14 cellular contexts compared by ENCODE assay signal in the genomic region with DNA sequence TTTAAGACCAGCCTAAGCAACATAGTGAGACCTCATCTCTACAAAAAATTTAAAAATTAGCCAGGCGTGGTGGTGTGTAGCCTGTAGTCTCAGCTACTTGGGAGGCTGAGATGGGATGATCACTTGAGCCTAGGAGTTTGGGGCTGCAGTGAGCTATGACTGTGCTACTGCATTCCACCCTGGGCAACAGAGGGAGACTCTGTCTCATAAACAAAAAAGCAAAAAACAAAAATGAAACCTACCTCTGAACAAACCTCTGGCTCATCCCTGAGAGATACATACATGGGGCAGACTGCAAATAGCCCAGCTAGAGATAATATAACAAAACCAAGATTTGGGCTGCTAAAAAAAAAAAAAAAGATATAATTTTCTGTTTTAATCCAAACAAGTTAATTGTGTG. TPM values are rescaled to one million over a fixed set of nuclear protein-coding genes. Genes with fewer than 3 reads are reported as not detected.
DNase-seq lines count a peak whose midpoint lies in the region; ATAC-seq and TF ChIP-seq lines count a peak whose summit lies in the region.
"Had no signal": no experiment of that assay in that cellular context is flagged by ENCODE, and none has a peak within 500 bp of the region (broad histone marks: within the 10 kb centered on the region; RNA-seq: fewer than 3 reads in every experiment).

No MANE protein-coding gene starts in this region.

- H3K4me3 Mint-ChIP-seq in activated CD4-positive, alpha-beta T cell treated with anti-CD3 and anti-CD28 coated beads for 36 hours, result no peak overlapping the region
- no peak overlapping the region for H3K4me3 Mint-ChIP-seq in T-cell

- H3K27me3 Mint-ChIP-seq in activated CD4-positive, alpha-beta T cell treated with anti-CD3 and anti-CD28 coated beads for 36 hours, result peaks cover 9% of the 10 kb centered on the region
- H3K27me3 Mint-ChIP-seq in T-cell, result peaks cover 4 to 6% of the 10 kb centered on the region in 2 donors

- H3K36me3 Mint-ChIP-seq in activated CD4-positive, alpha-beta T cell treated with anti-CD3 and anti-CD28 coated beads for 36 hours (ENCODE audit: low read depth), result no peaks in the 10 kb centered on the region
- H3K36me3 Mint-ChIP-seq in T-cell, result no peaks in the 10 kb centered on the region

- DNase-seq in activated CD4-positive, alpha-beta T cell treated with anti-CD3 and anti-CD28 coated beads for 36 hours, result no peak
- no peak for DNase-seq in activated CD4-positive, alpha-beta T cell treated with anti-CD3 and anti-CD28 coated beads for 4 hours
- DNase-seq in GM20000 (ENCODE audit: low spot score) (no peak), left ventricle myocardium inferior (no peak), GOT3 (lab: John Stamatoyannopoulos, UW) (no peak), T-cell (no peak)
- DNase-seq: 8988T; activated CD4-positive, alpha-beta T cell treated with anti-CD3 and anti-CD28 coated beads, Interleukin-2, amount 50 U/mL, for 1 hour; body of pancreas; NCI-H1694; RPMI8226; stimulated activated CD8-positive, alpha-beta memory T cell treated with anti-CD3 and anti-CD28 coated beads, Interleukin-4, amount 100 ng/mL, for 48 hours had no signal

- POLR2A ChIA-PET in activated CD4-positive, alpha-beta T cell treated with anti-CD3 and anti-CD28 coated beads for 36 hours (lab: Charles Lee), result no interaction called here
- POLR2A ChIA-PET in T-cell (lab: Charles Lee), result interaction anchor here in 1 of 2 donors (0.7 kb wide), 2 partner anchors 18 to 195 kb away, joined by 3 to 6 read pairs; no protein-coding TSS in a partner anchor

- TF ChIP-seq CTCF in GM20000 (IDR thresholded peaks at IDR 0.05; ENCODE audit: extremely low read depth, missing control alignments) (peak; percentile 21), left ventricle myocardium inferior (IDR thresholded peaks at IDR 0.05; ENCODE audit: borderline replicate concordance) (peak; percentile 50)

- peaks cover 4% of the 10 kb centered on the region for H3K27me3 ChIP-seq in left ventricle myocardium inferior (ENCODE audit: low read depth)
- H3K27me3 ChIP-seq: body of pancreas had no signal

- peak; percentile 85 for ATAC-seq in activated CD4-positive, alpha-beta T cell treated with anti-CD3 and anti-CD28 coated beads for 36 hours
- peak; percentile 77 for ATAC-seq in HG03108 (IDR thresholded peaks at IDR 0.05; ENCODE audit: unreplicated experiment)
- no peak for ATAC-seq in HG02870 (IDR thresholded peaks at IDR 0.05; ENCODE audit: unreplicated experiment)
- ATAC-seq in T-cell (replicated peaks in 1 of 4), result no peak
- ATAC-seq: body of pancreas had no signal

- no peaks in the 10 kb centered on the region for H3K9me3 Mint-ChIP-seq in activated CD4-positive, alpha-beta T cell treated with anti-CD3 and anti-CD28 coated beads for 36 hours (ENCODE audit: low read depth)
- H3K9me3 Mint-ChIP-seq in T-cell, result no peaks in the 10 kb centered on the region

- no peaks in the 10 kb centered on the region for H3K9me3 ChIP-seq in left ventricle myocardium inferior (replicated peaks)
- H3K9me3 ChIP-seq: body of pancreas had no signal

- no peaks in the 10 kb centered on the region for H3K36me3 ChIP-seq in left ventricle myocardium inferior

- CTCF ChIA-PET in activated CD4-positive, alpha-beta T cell treated with anti-CD3 and anti-CD28 coated beads for 36 hours (lab: Charles Lee), result no interaction called here
- CTCF ChIA-PET in T-cell (lab: Charles Lee), result interaction anchor here in 1 of 2 donors (0.6 to 1.6 kb wide), 5 partner anchors 11 to 366 kb away, joined by 3 to 6 read pairs (median 3); no protein-coding TSS in a partner anchor

- H3K4me1 Mint-ChIP-seq in activated CD4-positive, alpha-beta T cell treated with anti-CD3 and anti-CD28 coated beads for 36 hours, result peaks cover 9% of the 10 kb centered on the region
- no peaks in the 10 kb centered on the region for H3K4me1 Mint-ChIP-seq in T-cell

- no peaks in the 10 kb centered on the region for H3K4me1 ChIP-seq in left ventricle myocardium inferior
- H3K4me1 ChIP-seq: body of pancreas had no signal

- no peak overlapping the region for H3K27ac Mint-ChIP-seq in activated CD4-positive, alpha-beta T cell treated with anti-CD3 and anti-CD28 coated beads for 36 hours
- H3K27ac Mint-ChIP-seq in T-cell, result no peak overlapping the region

- no peak overlapping the region for H3K27ac ChIP-seq in left ventricle myocardium inferior (replicated peaks)
- H3K27ac ChIP-seq: body of pancreas had no signal

- no peak overlapping the region for H3K4me3 ChIP-seq in left ventricle myocardium inferior
- H3K4me3 ChIP-seq: body of pancreas had no signal

- intact Hi-C loops in activated CD4-positive, alpha-beta T cell treated with anti-CD3 and anti-CD28 coated beads for 36 hours (cut with DNase I, micrococcal nuclease), result no loop called here
- intact Hi-C loops in left ventricle myocardium inferior (cut with micrococcal nuclease), result no loop called here

RNA-seq across cellular contexts. Expression of gene C10orf67, which starts 19.5 kb away (rescaled TPM):
- under 1 TPM; 0.16 to 0.41 TPM for total RNA-seq in activated CD4-positive, alpha-beta T cell treated with anti-CD3 and anti-CD28 coated beads for 36 hours
- 0.36 TPM for total RNA-seq in left ventricle myocardium inferior
- total RNA-seq in T-cell, result under 1 TPM in 1 of 5 donors, not detected in 4; 0.13 TPM

Comparison
In these comparisons a context has a peak if more than half of its experiments do, and no peak if none do; other contexts are left out.
1. ATAC-seq: peak in activated CD4-positive, alpha-beta T cell treated with anti-CD3 and anti-CD28 coated beads for 36 hours (single experiment) and HG03108 (single experiment); none in HG02870 (single experiment) and T-cell (0 of 4).